In the genomic region with DNA sequence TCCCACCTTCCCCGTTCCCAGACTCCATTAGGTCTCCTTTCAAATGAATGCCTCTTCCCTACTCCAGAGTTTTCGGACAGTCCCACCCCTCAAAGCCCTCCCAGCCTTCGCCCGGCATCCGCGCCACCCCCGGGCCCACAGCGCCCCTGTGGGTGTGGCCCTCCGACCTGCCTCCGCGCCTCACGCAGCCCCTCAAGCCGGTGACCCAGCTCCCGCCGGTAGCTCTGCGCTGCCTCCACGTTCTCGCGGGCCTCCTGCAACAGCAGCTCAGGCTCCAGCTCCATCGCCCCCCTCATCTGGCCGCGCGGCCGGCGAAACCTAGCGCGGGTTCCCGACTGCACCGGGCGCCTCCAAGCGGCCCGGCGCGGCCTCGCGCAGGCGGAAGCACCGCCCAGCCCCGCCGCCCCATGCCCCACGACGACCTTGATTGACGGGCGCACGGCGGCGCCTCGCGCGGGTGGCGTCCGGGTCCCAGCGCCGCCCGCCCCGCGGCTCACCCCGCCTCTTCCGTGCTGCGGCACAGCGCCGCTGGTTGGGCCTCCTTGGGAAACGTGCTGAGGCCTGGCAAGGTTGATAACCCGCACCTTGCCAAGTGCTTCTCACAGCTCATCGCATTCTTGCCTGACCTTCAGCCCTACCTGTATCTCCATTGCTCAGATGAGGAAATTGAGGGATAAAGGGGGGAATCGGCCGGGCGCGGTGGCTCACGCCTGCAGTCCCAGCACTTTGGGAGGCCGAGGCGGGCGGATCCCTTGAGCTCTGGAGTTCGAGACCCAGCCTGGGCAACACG, we compare ENCODE assay signal across 1 cellular context.
TF ChIP-seq lines count a peak whose summit lies in the region.

A gene with protein sequence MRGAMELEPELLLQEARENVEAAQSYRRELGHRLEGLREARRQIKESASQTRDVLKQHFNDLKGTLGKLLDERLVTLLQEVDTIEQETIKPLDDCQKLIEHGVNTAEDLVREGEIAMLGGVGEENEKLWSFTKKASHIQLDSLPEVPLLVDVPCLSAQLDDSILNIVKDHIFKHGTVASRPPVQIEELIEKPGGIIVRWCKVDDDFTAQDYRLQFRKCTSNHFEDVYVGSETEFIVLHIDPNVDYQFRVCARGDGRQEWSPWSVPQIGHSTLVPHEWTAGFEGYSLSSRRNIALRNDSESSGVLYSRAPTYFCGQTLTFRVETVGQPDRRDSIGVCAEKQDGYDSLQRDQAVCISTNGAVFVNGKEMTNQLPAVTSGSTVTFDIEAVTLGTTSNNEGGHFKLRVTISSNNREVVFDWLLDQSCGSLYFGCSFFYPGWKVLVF (minus strand): TSS at position 337 of the 790 bp plus-strand sequence. CDS start 41 bp downstream, at position 296.

TF ChIP-seq in GM12878, 131 proteins besides CTCF, POLR2A, EP300 and RAD21 (continued from another document and continues in another):
- TF ChIP-seq, protein P1, sequence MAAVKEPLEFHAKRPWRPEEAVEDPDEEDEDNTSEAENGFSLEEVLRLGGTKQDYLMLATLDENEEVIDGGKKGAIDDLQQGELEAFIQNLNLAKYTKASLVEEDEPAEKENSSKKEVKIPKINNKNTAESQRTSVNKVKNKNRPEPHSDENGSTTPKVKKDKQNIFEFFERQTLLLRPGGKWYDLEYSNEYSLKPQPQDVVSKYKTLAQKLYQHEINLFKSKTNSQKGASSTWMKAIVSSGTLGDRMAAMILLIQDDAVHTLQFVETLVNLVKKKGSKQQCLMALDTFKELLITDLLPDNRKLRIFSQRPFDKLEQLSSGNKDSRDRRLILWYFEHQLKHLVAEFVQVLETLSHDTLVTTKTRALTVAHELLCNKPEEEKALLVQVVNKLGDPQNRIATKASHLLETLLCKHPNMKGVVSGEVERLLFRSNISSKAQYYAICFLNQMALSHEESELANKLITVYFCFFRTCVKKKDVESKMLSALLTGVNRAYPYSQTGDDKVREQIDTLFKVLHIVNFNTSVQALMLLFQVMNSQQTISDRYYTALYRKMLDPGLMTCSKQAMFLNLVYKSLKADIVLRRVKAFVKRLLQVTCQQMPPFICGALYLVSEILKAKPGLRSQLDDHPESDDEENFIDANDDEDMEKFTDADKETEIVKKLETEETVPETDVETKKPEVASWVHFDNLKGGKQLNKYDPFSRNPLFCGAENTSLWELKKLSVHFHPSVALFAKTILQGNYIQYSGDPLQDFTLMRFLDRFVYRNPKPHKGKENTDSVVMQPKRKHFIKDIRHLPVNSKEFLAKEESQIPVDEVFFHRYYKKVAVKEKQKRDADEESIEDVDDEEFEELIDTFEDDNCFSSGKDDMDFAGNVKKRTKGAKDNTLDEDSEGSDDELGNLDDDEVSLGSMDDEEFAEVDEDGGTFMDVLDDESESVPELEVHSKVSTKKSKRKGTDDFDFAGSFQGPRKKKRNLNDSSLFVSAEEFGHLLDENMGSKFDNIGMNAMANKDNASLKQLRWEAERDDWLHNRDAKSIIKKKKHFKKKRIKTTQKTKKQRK (IDR thresholded peaks at IDR 0.05; ENCODE audit: low read depth, low read length): no peak
- TF ChIP-seq, protein P2, sequence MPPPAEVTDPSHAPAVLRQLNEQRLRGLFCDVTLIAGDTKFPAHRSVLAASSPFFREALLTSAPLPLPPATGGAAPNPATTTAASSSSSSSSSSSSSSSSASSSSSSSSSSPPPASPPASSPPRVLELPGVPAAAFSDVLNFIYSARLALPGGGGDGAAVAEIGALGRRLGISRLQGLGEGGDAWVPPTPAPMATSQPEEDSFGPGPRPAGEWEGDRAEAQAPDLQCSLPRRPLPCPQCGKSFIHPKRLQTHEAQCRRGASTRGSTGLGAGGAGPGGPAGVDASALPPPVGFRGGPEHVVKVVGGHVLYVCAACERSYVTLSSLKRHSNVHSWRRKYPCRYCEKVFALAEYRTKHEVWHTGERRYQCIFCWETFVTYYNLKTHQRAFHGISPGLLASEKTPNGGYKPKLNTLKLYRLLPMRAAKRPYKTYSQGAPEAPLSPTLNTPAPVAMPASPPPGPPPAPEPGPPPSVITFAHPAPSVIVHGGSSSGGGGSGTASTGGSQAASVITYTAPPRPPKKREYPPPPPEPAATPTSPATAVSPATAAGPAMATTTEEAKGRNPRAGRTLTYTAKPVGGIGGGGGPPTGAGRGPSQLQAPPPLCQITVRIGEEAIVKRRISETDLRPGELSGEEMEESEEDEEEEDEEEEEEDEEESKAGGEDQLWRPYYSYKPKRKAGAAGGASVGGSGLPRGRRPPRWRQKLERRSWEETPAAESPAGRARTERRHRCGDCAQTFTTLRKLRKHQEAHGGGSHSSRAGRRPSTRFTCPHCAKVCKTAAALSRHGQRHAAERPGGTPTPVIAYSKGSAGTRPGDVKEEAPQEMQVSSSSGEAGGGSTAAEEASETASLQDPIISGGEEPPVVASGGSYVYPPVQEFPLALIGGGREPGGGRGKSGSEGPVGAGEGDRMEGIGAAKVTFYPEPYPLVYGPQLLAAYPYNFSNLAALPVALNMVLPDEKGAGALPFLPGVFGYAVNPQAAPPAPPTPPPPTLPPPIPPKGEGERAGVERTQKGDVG (CRISPR knock-in tag; IDR thresholded peaks at IDR 0.05): no peak
- TF ChIP-seq ZNF24 (IDR thresholded peaks at IDR 0.05): peak; percentile 62
- TF ChIP-seq HDGF (IDR thresholded peaks at IDR 0.05): peak; percentile 65
- peak; percentile 28 for TF ChIP-seq CREM (IDR thresholded peaks at IDR 0.05; ENCODE audit: low read depth)
- no peak for TF ChIP-seq TARDBP (IDR thresholded peaks at IDR 0.05; ENCODE audit: borderline replicate concordance)
- TF ChIP-seq TCF12 (IDR thresholded peaks at IDR 0.05; ENCODE audit: low read depth, low read length): no peak
- no peak for TF ChIP-seq SIX5 (IDR thresholded peaks at IDR 0.05; ENCODE audit: low read depth, low read length, severe bottlenecking)
- TF ChIP-seq PAX8 (IDR thresholded peaks at IDR 0.05): no peak
- TF ChIP-seq YBX1 (IDR thresholded peaks at IDR 0.05): no peak
- TF ChIP-seq SIN3A (IDR thresholded peaks at IDR 0.05; ENCODE audit: low read depth, low read length): peak; percentile 55; the same call in 1 of the 2 replicates
- peak; percentile 63; the same call in 1 of the 2 replicates for TF ChIP-seq MEF2A (IDR thresholded peaks at IDR 0.05; ENCODE audit: insufficient read depth, low read depth, low read length)
- TF ChIP-seq, protein P3, sequence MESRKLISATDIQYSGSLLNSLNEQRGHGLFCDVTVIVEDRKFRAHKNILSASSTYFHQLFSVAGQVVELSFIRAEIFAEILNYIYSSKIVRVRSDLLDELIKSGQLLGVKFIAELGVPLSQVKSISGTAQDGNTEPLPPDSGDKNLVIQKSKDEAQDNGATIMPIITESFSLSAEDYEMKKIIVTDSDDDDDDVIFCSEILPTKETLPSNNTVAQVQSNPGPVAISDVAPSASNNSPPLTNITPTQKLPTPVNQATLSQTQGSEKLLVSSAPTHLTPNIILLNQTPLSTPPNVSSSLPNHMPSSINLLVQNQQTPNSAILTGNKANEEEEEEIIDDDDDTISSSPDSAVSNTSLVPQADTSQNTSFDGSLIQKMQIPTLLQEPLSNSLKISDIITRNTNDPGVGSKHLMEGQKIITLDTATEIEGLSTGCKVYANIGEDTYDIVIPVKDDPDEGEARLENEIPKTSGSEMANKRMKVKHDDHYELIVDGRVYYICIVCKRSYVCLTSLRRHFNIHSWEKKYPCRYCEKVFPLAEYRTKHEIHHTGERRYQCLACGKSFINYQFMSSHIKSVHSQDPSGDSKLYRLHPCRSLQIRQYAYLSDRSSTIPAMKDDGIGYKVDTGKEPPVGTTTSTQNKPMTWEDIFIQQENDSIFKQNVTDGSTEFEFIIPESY (IDR thresholded peaks at IDR 0.05): 0 out of 2 replicates have a peak, but pooled peaks have one; percentile 69
- no peak for TF ChIP-seq WRNIP1 (IDR thresholded peaks at IDR 0.05; ENCODE audit: borderline replicate concordance, low read depth, low read length)
- no peak for TF ChIP-seq STAT3 (IDR thresholded peaks at IDR 0.05; ENCODE audit: low read depth, low read length)
- TF ChIP-seq BRCA1 (IDR thresholded peaks at IDR 0.05; ENCODE audit: low read depth, low read length): 0 out of 2 replicates have a peak, but pooled peaks have one; percentile 48
- TF ChIP-seq NFXL1 (IDR thresholded peaks at IDR 0.05; ENCODE audit: borderline replicate concordance): no peak
- no peak for TF ChIP-seq CEBPB (IDR thresholded peaks at IDR 0.05; ENCODE audit: borderline replicate concordance in 1 of 2, low read depth in 2 of 2, low read length in 2 of 2)
- no peak for TF ChIP-seq CBX5 (IDR thresholded peaks at IDR 0.05; ENCODE audit: low read depth)
- TF ChIP-seq, protein P4, sequence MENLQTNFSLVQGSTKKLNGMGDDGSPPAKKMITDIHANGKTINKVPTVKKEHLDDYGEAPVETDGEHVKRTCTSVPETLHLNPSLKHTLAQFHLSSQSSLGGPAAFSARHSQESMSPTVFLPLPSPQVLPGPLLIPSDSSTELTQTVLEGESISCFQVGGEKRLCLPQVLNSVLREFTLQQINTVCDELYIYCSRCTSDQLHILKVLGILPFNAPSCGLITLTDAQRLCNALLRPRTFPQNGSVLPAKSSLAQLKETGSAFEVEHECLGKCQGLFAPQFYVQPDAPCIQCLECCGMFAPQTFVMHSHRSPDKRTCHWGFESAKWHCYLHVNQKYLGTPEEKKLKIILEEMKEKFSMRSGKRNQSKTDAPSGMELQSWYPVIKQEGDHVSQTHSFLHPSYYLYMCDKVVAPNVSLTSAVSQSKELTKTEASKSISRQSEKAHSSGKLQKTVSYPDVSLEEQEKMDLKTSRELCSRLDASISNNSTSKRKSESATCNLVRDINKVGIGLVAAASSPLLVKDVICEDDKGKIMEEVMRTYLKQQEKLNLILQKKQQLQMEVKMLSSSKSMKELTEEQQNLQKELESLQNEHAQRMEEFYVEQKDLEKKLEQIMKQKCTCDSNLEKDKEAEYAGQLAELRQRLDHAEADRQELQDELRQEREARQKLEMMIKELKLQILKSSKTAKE (IDR thresholded peaks at IDR 0.05; ENCODE audit: low read depth, poor library complexity, severe bottlenecking): no peak
- no peak for TF ChIP-seq EED (IDR thresholded peaks at IDR 0.05; ENCODE audit: low read depth)
- TF ChIP-seq, protein P5, sequence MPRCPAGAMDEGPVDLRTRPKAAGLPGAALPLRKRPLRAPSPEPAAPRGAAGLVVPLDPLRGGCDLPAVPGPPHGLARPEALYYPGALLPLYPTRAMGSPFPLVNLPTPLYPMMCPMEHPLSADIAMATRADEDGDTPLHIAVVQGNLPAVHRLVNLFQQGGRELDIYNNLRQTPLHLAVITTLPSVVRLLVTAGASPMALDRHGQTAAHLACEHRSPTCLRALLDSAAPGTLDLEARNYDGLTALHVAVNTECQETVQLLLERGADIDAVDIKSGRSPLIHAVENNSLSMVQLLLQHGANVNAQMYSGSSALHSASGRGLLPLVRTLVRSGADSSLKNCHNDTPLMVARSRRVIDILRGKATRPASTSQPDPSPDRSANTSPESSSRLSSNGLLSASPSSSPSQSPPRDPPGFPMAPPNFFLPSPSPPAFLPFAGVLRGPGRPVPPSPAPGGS (IDR thresholded peaks at IDR 0.05; ENCODE audit: borderline replicate concordance, insufficient read depth, low read depth, low read length, poor library complexity, severe bottlenecking): no peak
- TF ChIP-seq MTA2 (IDR thresholded peaks at IDR 0.05; ENCODE audit: low read depth): no peak
- TF ChIP-seq, protein P6, sequence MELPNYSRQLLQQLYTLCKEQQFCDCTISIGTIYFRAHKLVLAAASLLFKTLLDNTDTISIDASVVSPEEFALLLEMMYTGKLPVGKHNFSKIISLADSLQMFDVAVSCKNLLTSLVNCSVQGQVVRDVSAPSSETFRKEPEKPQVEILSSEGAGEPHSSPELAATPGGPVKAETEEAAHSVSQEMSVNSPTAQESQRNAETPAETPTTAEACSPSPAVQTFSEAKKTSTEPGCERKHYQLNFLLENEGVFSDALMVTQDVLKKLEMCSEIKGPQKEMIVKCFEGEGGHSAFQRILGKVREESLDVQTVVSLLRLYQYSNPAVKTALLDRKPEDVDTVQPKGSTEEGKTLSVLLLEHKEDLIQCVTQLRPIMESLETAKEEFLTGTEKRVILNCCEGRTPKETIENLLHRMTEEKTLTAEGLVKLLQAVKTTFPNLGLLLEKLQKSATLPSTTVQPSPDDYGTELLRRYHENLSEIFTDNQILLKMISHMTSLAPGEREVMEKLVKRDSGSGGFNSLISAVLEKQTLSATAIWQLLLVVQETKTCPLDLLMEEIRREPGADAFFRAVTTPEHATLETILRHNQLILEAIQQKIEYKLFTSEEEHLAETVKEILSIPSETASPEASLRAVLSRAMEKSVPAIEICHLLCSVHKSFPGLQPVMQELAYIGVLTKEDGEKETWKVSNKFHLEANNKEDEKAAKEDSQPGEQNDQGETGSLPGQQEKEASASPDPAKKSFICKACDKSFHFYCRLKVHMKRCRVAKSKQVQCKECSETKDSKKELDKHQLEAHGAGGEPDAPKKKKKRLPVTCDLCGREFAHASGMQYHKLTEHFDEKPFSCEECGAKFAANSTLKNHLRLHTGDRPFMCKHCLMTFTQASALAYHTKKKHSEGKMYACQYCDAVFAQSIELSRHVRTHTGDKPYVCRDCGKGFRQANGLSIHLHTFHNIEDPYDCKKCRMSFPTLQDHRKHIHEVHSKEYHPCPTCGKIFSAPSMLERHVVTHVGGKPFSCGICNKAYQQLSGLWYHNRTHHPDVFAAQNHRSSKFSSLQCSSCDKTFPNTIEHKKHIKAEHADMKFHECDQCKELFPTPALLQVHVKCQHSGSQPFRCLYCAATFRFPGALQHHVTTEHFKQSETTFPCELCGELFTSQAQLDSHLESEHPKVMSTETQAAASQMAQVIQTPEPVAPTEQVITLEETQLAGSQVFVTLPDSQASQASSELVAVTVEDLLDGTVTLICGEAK (IDR thresholded peaks at IDR 0.05; ENCODE audit: borderline replicate concordance): peak; percentile 68; the same call in 1 of the 2 replicates
- no peak for TF ChIP-seq FOXK2 (IDR thresholded peaks at IDR 0.05)
- TF ChIP-seq BHLHE40 (IDR thresholded peaks at IDR 0.05; ENCODE audit: borderline replicate concordance in 1 of 2, low read depth in 2 of 2, low read length in 1 of 2): peak; percentile 91 to 97
- TF ChIP-seq, protein P7, sequence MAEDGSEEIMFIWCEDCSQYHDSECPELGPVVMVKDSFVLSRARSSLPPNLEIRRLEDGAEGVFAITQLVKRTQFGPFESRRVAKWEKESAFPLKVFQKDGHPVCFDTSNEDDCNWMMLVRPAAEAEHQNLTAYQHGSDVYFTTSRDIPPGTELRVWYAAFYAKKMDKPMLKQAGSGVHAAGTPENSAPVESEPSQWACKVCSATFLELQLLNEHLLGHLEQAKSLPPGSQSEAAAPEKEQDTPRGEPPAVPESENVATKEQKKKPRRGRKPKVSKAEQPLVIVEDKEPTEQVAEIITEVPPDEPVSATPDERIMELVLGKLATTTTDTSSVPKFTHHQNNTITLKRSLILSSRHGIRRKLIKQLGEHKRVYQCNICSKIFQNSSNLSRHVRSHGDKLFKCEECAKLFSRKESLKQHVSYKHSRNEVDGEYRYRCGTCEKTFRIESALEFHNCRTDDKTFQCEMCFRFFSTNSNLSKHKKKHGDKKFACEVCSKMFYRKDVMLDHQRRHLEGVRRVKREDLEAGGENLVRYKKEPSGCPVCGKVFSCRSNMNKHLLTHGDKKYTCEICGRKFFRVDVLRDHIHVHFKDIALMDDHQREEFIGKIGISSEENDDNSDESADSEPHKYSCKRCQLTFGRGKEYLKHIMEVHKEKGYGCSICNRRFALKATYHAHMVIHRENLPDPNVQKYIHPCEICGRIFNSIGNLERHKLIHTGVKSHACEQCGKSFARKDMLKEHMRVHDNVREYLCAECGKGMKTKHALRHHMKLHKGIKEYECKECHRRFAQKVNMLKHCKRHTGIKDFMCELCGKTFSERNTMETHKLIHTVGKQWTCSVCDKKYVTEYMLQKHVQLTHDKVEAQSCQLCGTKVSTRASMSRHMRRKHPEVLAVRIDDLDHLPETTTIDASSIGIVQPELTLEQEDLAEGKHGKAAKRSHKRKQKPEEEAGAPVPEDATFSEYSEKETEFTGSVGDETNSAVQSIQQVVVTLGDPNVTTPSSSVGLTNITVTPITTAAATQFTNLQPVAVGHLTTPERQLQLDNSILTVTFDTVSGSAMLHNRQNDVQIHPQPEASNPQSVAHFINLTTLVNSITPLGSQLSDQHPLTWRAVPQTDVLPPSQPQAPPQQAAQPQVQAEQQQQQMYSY (CRISPR knock-in tag; IDR thresholded peaks at IDR 0.05): no peak
- TF ChIP-seq SUPT20H (IDR thresholded peaks at IDR 0.05; ENCODE audit: borderline replicate concordance, control insufficient read depth, low read depth, low read length): no peak
- TF ChIP-seq EGR1 (IDR thresholded peaks at IDR 0.05; ENCODE audit: borderline replicate concordance in 1 of 2, low read depth in 2 of 2, low read length in 2 of 2): peak in 1 of 2 experiments; percentile 80; a peak in 2 of 3 replicates
